8 cellular contexts compared by ENCODE assay signal in the genomic region with DNA sequence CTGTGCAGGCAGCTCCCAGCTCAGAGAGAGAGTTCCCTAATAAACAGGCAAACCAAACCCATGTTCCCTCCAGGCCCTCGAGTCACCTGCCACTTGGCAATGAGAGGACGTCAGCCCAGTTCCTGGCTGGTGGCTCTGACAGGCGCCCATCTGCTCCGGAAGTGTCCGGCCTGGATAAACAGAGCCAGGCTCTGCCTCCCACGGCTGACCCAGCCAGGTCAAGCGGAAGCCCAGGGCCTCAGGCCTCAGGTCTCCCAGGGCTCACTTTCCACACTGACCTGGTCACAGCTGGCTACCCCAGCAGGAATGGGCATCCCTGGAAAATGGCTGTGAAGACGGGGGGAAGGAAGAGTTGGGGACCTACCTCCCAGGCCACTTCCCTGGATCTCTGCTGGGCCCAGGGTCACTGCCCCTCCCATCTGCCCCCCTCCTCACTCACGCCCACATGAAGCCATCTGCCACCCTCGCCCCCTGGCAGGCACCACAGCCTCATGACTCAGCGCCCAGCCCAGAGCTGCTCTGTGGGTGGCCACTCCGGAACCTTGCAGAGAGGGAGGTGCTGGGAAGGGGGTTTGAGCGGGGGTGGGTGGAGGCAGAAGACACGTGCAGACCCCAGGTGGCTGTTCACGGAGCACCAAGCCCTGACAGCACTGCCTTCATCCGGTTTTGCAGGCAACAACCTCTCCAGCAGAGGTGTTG. TPM values are rescaled to one million over a fixed set of nuclear protein-coding genes. Genes with fewer than 3 reads are reported as not detected.
DNase-seq lines count a peak whose midpoint lies in the region; ATAC-seq and TF ChIP-seq lines count a peak whose summit lies in the region.

No MANE protein-coding gene starts in this region.

- no peak for TF ChIP-seq CTCF in esophagus muscularis mucosa (IDR thresholded peaks at IDR 0.05)

- no peak for TF ChIP-seq EP300 in esophagus muscularis mucosa (IDR thresholded peaks at IDR 0.05)

- ATAC-seq in sciatic nerve (peak; percentile 36), GM21423 (IDR thresholded peaks at IDR 0.05; ENCODE audit: unreplicated experiment) (no peak), HG02623 (IDR thresholded peaks at IDR 0.05; ENCODE audit: unreplicated experiment) (no peak)

- no peaks in the 10 kb centered on the region for H3K9me3 ChIP-seq in esophagus muscularis mucosa

- peaks cover 0 to 13% (median 5%) of the 10 kb centered on the region in 4 donors for H3K4me1 ChIP-seq in esophagus muscularis mucosa

- intact Hi-C loops in sciatic nerve (cut with DNase I): no loop called here
- intact Hi-C loops in esophagus muscularis mucosa (cut with DNase I): no loop called here

- H3K27ac ChIP-seq in esophagus muscularis mucosa (replicated peaks in 1 of 4): no peak overlapping the region

- no peaks in the 10 kb centered on the region for H3K27me3 ChIP-seq in esophagus muscularis mucosa

- WGBS in esophagus muscularis mucosa: 69% methylated on average over 6 of the region's 16 CpGs

- no peaks in the 10 kb centered on the region for H3K36me3 ChIP-seq in esophagus muscularis mucosa

- no peak overlapping the region for H3K4me3 ChIP-seq in esophagus muscularis mucosa

- TF ChIP-seq POLR2A in esophagus muscularis mucosa (IDR thresholded peaks at IDR 0.05; ENCODE audit: low read depth): no peak

- DNase-seq in HT1080 (ENCODE audit: low read depth) (peak; percentile 66), UCSD-AML1 (lab: John Stamatoyannopoulos, UW; ENCODE audit: unreplicated experiment) (peak; percentile 74), sciatic nerve (ENCODE audit: low spot score) (no peak), GF-D8 (lab: John Stamatoyannopoulos, UW) (no peak), esophagus muscularis mucosa (ENCODE audit: extremely low spot score) (no peak)
- DNase-seq in effector CD4-positive, alpha-beta T cell: peak; percentile 4

RNA-seq across cellular contexts. Expression of gene DUSP5, which starts 37.4 kb away (rescaled TPM):
- 72.7 and 89.2 TPM in 2 replicates for total RNA-seq in HT1080 (2014; rRNA removed; shearing (Covaris generic))
- polyA plus RNA-seq in HT1080 (2015; cell fraction: cytosol; rRNA removed): 70.8 and 72.3 TPM in 2 replicates
- 50.7 and 60.2 TPM in 2 replicates for polyA plus RNA-seq in HT1080 (2015; cell fraction: nucleus; rRNA removed)
- total RNA-seq in sciatic nerve: 53.5 TPM
- total RNA-seq in esophagus muscularis mucosa: 10 to 100 TPM in 1 of 4 donors, 1 to 10 TPM in 3; 3.8 to 25.7 (median 4.6) TPM

Comparison
In these comparisons a context has a peak if more than half of its experiments do, and no peak if none do; other contexts are left out.
1. DNase-seq: peak in HT1080 (single experiment), UCSD-AML1 (single experiment) and effector CD4-positive, alpha-beta T cell (single experiment); none in sciatic nerve (single experiment), GF-D8 (single experiment) and esophagus muscularis mucosa (single experiment).